In the genomic region with DNA sequence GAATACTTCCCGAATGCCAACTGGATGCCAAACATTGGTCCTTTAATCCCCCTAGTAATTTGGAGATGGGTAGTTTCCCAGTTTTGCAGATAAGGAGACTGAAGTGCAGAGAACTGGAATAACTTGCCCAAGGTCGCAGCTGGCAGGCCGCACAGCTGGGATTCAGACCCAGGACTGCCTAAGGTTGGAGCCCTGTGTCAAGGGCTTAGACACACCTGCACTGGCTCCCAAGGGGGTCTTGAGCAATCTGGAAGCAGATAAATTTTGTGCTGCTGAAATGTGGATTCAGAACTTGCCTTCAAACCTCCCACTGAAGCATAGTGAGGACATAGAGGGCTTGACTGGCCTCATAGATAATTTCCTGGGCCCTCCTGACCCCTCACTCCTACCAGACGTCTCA, we compare ENCODE assay signal across 2 cellular contexts.
TF ChIP-seq lines count a peak whose summit lies in the region.

No MANE protein-coding gene starts in this region.

TF ChIP-seq in HCT116, 20 proteins besides CTCF, POLR2A, EP300 and RAD21:
- TF ChIP-seq, protein P1, sequence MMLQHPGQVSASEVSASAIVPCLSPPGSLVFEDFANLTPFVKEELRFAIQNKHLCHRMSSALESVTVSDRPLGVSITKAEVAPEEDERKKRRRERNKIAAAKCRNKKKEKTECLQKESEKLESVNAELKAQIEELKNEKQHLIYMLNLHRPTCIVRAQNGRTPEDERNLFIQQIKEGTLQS (IDR thresholded peaks at IDR 0.05), result no peak
- TF ChIP-seq YY1 (IDR thresholded peaks at IDR 0.05; ENCODE audit: extremely low read depth, insufficient replicate concordance, low read depth, low read length) (no peak), POLR2AphosphoS5 (IDR thresholded peaks at IDR 0.05; ENCODE audit: low read depth, low read length) (no peak), SP1 (IDR thresholded peaks at IDR 0.05; ENCODE audit: low read depth) (no peak), TCF7L2 (IDR thresholded peaks at IDR 0.05; ENCODE audit: borderline replicate concordance, extremely low read depth, insufficient read depth, insufficient read length) (no peak), ELF1 (IDR thresholded peaks at IDR 0.05; ENCODE audit: borderline replicate concordance, low read depth) (no peak), ZFX (IDR thresholded peaks at IDR 0.05) (no peak), EZH2phosphoT487 (IDR thresholded peaks at IDR 0.05; ENCODE audit: borderline replicate concordance) (no peak), SIN3A (IDR thresholded peaks at IDR 0.05; ENCODE audit: low read depth) (no peak), CEBPB (IDR thresholded peaks at IDR 0.05; ENCODE audit: low read depth) (no peak), EGR1 (IDR thresholded peaks at IDR 0.05; ENCODE audit: low read depth) (no peak), JUND (IDR thresholded peaks at IDR 0.05) (no peak), EZH2 (IDR thresholded peaks at IDR 0.05) (no peak), SRF (IDR thresholded peaks at IDR 0.05; ENCODE audit: low read depth) (no peak)
- TF ChIP-seq, protein P2, sequence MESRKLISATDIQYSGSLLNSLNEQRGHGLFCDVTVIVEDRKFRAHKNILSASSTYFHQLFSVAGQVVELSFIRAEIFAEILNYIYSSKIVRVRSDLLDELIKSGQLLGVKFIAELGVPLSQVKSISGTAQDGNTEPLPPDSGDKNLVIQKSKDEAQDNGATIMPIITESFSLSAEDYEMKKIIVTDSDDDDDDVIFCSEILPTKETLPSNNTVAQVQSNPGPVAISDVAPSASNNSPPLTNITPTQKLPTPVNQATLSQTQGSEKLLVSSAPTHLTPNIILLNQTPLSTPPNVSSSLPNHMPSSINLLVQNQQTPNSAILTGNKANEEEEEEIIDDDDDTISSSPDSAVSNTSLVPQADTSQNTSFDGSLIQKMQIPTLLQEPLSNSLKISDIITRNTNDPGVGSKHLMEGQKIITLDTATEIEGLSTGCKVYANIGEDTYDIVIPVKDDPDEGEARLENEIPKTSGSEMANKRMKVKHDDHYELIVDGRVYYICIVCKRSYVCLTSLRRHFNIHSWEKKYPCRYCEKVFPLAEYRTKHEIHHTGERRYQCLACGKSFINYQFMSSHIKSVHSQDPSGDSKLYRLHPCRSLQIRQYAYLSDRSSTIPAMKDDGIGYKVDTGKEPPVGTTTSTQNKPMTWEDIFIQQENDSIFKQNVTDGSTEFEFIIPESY (IDR thresholded peaks at IDR 0.05; ENCODE audit: extremely low read depth, insufficient replicate concordance, low read length), result no peak
- TF ChIP-seq, protein P3, sequence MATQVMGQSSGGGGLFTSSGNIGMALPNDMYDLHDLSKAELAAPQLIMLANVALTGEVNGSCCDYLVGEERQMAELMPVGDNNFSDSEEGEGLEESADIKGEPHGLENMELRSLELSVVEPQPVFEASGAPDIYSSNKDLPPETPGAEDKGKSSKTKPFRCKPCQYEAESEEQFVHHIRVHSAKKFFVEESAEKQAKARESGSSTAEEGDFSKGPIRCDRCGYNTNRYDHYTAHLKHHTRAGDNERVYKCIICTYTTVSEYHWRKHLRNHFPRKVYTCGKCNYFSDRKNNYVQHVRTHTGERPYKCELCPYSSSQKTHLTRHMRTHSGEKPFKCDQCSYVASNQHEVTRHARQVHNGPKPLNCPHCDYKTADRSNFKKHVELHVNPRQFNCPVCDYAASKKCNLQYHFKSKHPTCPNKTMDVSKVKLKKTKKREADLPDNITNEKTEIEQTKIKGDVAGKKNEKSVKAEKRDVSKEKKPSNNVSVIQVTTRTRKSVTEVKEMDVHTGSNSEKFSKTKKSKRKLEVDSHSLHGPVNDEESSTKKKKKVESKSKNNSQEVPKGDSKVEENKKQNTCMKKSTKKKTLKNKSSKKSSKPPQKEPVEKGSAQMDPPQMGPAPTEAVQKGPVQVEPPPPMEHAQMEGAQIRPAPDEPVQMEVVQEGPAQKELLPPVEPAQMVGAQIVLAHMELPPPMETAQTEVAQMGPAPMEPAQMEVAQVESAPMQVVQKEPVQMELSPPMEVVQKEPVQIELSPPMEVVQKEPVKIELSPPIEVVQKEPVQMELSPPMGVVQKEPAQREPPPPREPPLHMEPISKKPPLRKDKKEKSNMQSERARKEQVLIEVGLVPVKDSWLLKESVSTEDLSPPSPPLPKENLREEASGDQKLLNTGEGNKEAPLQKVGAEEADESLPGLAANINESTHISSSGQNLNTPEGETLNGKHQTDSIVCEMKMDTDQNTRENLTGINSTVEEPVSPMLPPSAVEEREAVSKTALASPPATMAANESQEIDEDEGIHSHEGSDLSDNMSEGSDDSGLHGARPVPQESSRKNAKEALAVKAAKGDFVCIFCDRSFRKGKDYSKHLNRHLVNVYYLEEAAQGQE (IDR thresholded peaks at IDR 0.05; ENCODE audit: low read depth), result no peak

TF ChIP-seq in WTC11, 78 proteins besides CTCF, POLR2A, EP300 and RAD21 (continued from another document):
- TF ChIP-seq, protein P4, sequence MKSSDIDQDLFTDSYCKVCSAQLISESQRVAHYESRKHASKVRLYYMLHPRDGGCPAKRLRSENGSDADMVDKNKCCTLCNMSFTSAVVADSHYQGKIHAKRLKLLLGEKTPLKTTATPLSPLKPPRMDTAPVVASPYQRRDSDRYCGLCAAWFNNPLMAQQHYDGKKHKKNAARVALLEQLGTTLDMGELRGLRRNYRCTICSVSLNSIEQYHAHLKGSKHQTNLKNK (CRISPR knock-in tag; IDR thresholded peaks at IDR 0.05), result no peak
- TF ChIP-seq, protein P5, sequence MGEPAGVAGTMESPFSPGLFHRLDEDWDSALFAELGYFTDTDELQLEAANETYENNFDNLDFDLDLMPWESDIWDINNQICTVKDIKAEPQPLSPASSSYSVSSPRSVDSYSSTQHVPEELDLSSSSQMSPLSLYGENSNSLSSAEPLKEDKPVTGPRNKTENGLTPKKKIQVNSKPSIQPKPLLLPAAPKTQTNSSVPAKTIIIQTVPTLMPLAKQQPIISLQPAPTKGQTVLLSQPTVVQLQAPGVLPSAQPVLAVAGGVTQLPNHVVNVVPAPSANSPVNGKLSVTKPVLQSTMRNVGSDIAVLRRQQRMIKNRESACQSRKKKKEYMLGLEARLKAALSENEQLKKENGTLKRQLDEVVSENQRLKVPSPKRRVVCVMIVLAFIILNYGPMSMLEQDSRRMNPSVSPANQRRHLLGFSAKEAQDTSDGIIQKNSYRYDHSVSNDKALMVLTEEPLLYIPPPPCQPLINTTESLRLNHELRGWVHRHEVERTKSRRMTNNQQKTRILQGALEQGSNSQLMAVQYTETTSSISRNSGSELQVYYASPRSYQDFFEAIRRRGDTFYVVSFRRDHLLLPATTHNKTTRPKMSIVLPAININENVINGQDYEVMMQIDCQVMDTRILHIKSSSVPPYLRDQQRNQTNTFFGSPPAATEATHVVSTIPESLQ (CRISPR knock-in tag; IDR thresholded peaks at IDR 0.05), result no peak
- TF ChIP-seq SMAD3 (CRISPR knock-in tag; IDR thresholded peaks at IDR 0.05; ENCODE audit: borderline replicate concordance), result no peak
- no peak for TF ChIP-seq CREB1 (CRISPR knock-in tag; IDR thresholded peaks at IDR 0.05)
- no peak for TF ChIP-seq IRF2 (CRISPR knock-in tag; IDR thresholded peaks at IDR 0.05; ENCODE audit: borderline replicate concordance, low read depth)
- TF ChIP-seq HMGA2 (CRISPR knock-in tag; IDR thresholded peaks at IDR 0.05), result no peak
